8 cellular contexts compared by ENCODE assay signal in genomic region chr1:211382182-211382713, GRCh38. TPM values are rescaled to one million over a fixed set of nuclear protein-coding genes. Genes with fewer than 3 reads are reported as not detected.
DNase-seq lines count a peak whose midpoint lies in the region; ATAC-seq, FAIRE-seq and TF ChIP-seq lines count a peak whose summit lies in the region.

No MANE protein-coding gene starts in this region.

- H2AFZ ChIP-seq in astrocyte (ENCODE audit: low read depth, low read length): peak overlapping the region; percentile 95

- TF ChIP-seq CTCF in astrocyte (IDR thresholded peaks at IDR 0.05; ENCODE audit: insufficient read depth, low read depth, low read length) (no peak), lower leg skin (IDR thresholded peaks at IDR 0.05) (no peak), tibial nerve (IDR thresholded peaks at IDR 0.05) (no peak)

- no peaks in the 10 kb centered on the region for H4K20me1 ChIP-seq in astrocyte (ENCODE audit: insufficient read depth, low read length)

- no peaks in the 10 kb centered on the region for H3K79me2 ChIP-seq in astrocyte (ENCODE audit: insufficient read depth, low read length)

- H3K36me3 Mint-ChIP-seq in activated naive CD4-positive, alpha-beta T cell treated with anti-CD3 and anti-CD28 coated beads for 36 hours (ENCODE audit: low read depth): no peaks in the 10 kb centered on the region
- peaks cover 2% of the 10 kb centered on the region for H3K36me3 Mint-ChIP-seq in astrocyte (ENCODE audit: low read depth, unreplicated experiment)

- H3K4me1 ChIP-seq in astrocyte (ENCODE audit: insufficient read depth, low read length) (peaks cover 14% of the 10 kb centered on the region), tibial nerve (peaks cover 0 to 20% (median 10%) of the 10 kb centered on the region in 4 donors)

- no peaks in the 10 kb centered on the region for H3K9me3 Mint-ChIP-seq in activated naive CD4-positive, alpha-beta T cell treated with anti-CD3 and anti-CD28 coated beads for 36 hours
- H3K9me3 Mint-ChIP-seq in astrocyte (ENCODE audit: unreplicated experiment): no peaks in the 10 kb centered on the region

- H3K9me3 ChIP-seq in astrocyte (ENCODE audit: insufficient read depth, low read depth, low read length) (no peaks in the 10 kb centered on the region), tibial nerve (no peaks in the 10 kb centered on the region)

- peak overlapping the region; percentile 92 for H3K27ac Mint-ChIP-seq in activated naive CD4-positive, alpha-beta T cell treated with anti-CD3 and anti-CD28 coated beads for 36 hours
- peak overlapping the region; percentile 50 for H3K27ac Mint-ChIP-seq in astrocyte (ENCODE audit: unreplicated experiment)

- H3K4me3 ChIP-seq in astrocyte (ENCODE audit: insufficient read depth, low read depth, low read length) (peak overlapping the region; percentile 82), lower leg skin (ENCODE audit: low read depth, poor library complexity, severe bottlenecking) (peak overlapping the region; percentile 48), tibial nerve (peak overlapping the region; percentile 51 to 88 (median 76))

- H3K9ac ChIP-seq in astrocyte (ENCODE audit: low read length): peak overlapping the region; percentile 92

- WGBS in lower leg skin, 2 donors: 9 to 20% methylated on average over 15 to 17 of the region's 17 CpGs
- WGBS in tibial nerve, 2 donors: 6 to 11% methylated on average over 15 to 16 of the region's 17 CpGs

- peaks cover 45% of the 10 kb centered on the region for H3K4me1 Mint-ChIP-seq in activated naive CD4-positive, alpha-beta T cell treated with anti-CD3 and anti-CD28 coated beads for 36 hours (ENCODE audit: low read depth)
- H3K4me1 Mint-ChIP-seq in astrocyte (ENCODE audit: low read depth, unreplicated experiment): peaks cover 22% of the 10 kb centered on the region

- peak overlapping the region; percentile 97 for H3K27ac ChIP-seq in astrocyte (ENCODE audit: low read depth, low read length)
- peak overlapping the region in 3 of 4 donors; percentile 94 to 97 (median 97) for H3K27ac ChIP-seq in tibial nerve

- intact Hi-C loops in activated naive CD4-positive, alpha-beta T cell treated with anti-CD3 and anti-CD28 coated beads for 36 hours (cut with micrococcal nuclease): loop anchor here (1.0 to 5.0 kb wide), 8 partner anchors 29 to 935 kb away; partner anchors contain the start of gene SLC30A1
- intact Hi-C loops in lower leg skin (cut with DNase I; ENCODE audit: low total_unique reads): no loop called here

- peak overlapping the region; percentile 90 for H3K4me2 ChIP-seq in astrocyte (ENCODE audit: low read length)

- TF ChIP-seq EP300 in tibial nerve (IDR thresholded peaks at IDR 0.05): no peak

- H3K36me3 ChIP-seq in astrocyte (ENCODE audit: insufficient read depth, low read length): no peaks in the 10 kb centered on the region
- H3K36me3 ChIP-seq in tibial nerve: no peaks in the 10 kb centered on the region

- no peaks in the 10 kb centered on the region for H3K27me3 ChIP-seq in astrocyte (ENCODE audit: insufficient read depth, low read length)
- H3K27me3 ChIP-seq in tibial nerve: no peaks in the 10 kb centered on the region

- no peak for DNase-seq in activated naive CD4-positive, alpha-beta T cell treated with anti-CD3 and anti-CD28 coated beads for 36 hours
- no peak for DNase-seq in activated naive CD4-positive, alpha-beta T cell treated with anti-CD3 and anti-CD28 coated beads, Interleukin-2, amount 50 U/mL, for 16 hours
- DNase-seq in astrocyte (ENCODE audit: low read depth) (no peak), lower leg skin (ENCODE audit: low spot score in 2 of 2) (no peak), tibial nerve (ENCODE audit: low spot score in 2 of 2) (no peak), NCI-H2081 treated with DMSO at 0.1 percent for 48 hours (lab: John Stamatoyannopoulos, UW) (no peak)

- no peak for FAIRE-seq in astrocyte (lab: Jason Lieb, UNC)

- ATAC-seq in GM19023 (IDR thresholded peaks at IDR 0.05; ENCODE audit: unreplicated experiment) (no peak), GM18517 (IDR thresholded peaks at IDR 0.05; ENCODE audit: unreplicated experiment) (no peak)

- peak overlapping the region; percentile 89 for H3K4me3 Mint-ChIP-seq in activated naive CD4-positive, alpha-beta T cell treated with anti-CD3 and anti-CD28 coated beads for 36 hours
- peak overlapping the region; percentile 95 for H3K4me3 Mint-ChIP-seq in astrocyte (ENCODE audit: unreplicated experiment)

- no peak for TF ChIP-seq POLR2A in lower leg skin (IDR thresholded peaks at IDR 0.05)
- TF ChIP-seq POLR2A in tibial nerve (IDR thresholded peaks at IDR 0.05): no peak

- no peaks in the 10 kb centered on the region for H3K27me3 Mint-ChIP-seq in activated naive CD4-positive, alpha-beta T cell treated with anti-CD3 and anti-CD28 coated beads for 36 hours (ENCODE audit: low read depth)
- H3K27me3 Mint-ChIP-seq in astrocyte (ENCODE audit: low read depth, unreplicated experiment): no peaks in the 10 kb centered on the region

- CTCF ChIA-PET in activated naive CD4-positive, alpha-beta T cell treated with anti-CD3 and anti-CD28 coated beads for 36 hours (lab: Charles Lee): interaction anchor here (1.0 to 1.8 kb wide), 2 partner anchors 59 to 94 kb away, joined by 3 to 4 read pairs; no protein-coding TSS in a partner anchor

RNA-seq across cellular contexts. Expression of gene TRAF5, which starts 55.6 kb away (rescaled TPM):
- 10 to 100 TPM; 16.1 to 18.8 TPM for total RNA-seq in activated naive CD4-positive, alpha-beta T cell treated with anti-CD3 and anti-CD28 coated beads for 36 hours
- 14.4 and 18.8 TPM in 2 replicates for total RNA-seq in astrocyte
- 1 to 10 TPM; 1.5 to 3.9 (median 1.8) TPM for total RNA-seq in lower leg skin
- total RNA-seq in tibial nerve: 10 to 100 TPM; 12.0 to 18.6 (median 15.6) TPM
